In genomic region chr19:55113570-55114039, GRCh38 we compare ENCODE assay signal across 8 cellular contexts. TPM values are rescaled to one million over a fixed set of nuclear protein-coding genes. Genes with fewer than 3 reads are reported as not detected.
DNase-seq lines count a peak whose midpoint lies in the region; ATAC-seq, FAIRE-seq and TF ChIP-seq lines count a peak whose summit lies in the region.

No MANE protein-coding gene starts in this region.

- POLR2A ChIA-PET in activated CD4-positive, alpha-beta T cell treated with anti-CD3 and anti-CD28 coated beads for 36 hours (lab: Charles Lee), result no interaction called here

- H3K9me3 Mint-ChIP-seq in activated CD4-positive, alpha-beta T cell treated with anti-CD3 and anti-CD28 coated beads for 36 hours (ENCODE audit: low read depth), result no peaks in the 10 kb centered on the region
- no peaks in the 10 kb centered on the region for H3K9me3 Mint-ChIP-seq in activated CD8-positive, alpha-beta memory T cell treated with anti-CD3 and anti-CD28 coated beads, Interleukin-2, amount 10 ng/mL, durations not matched to agents 7 days and 5 days (ENCODE audit: low read depth)

- TF ChIP-seq CTCF in mammary epithelial cell (conservative IDR thresholded peaks at IDR 0.05 in 1 of 2, IDR thresholded peaks at IDR 0.05 in 1 of 2; ENCODE audit: extremely low read depth in 1 of 2, insufficient read depth in 1 of 2, low read depth in 1 of 2, low read length in 2 of 2), result no peak
- TF ChIP-seq CTCF in kidney (IDR thresholded peaks at IDR 0.05; ENCODE audit: borderline replicate concordance, extremely low read depth, insufficient read depth), result no peak

- H3K4me1 Mint-ChIP-seq in activated CD4-positive, alpha-beta T cell treated with anti-CD3 and anti-CD28 coated beads for 36 hours, result peaks cover 18% of the 10 kb centered on the region
- H3K4me1 Mint-ChIP-seq in activated CD8-positive, alpha-beta memory T cell treated with anti-CD3 and anti-CD28 coated beads, Interleukin-2, amount 10 ng/mL, durations not matched to agents 7 days and 5 days, result peaks cover 30% of the 10 kb centered on the region

- no peaks in the 10 kb centered on the region for H3K27me3 ChIP-seq in mammary epithelial cell (ENCODE audit: insufficient read depth, low read length)
- H3K27me3 ChIP-seq in subcutaneous abdominal adipose tissue (ENCODE audit: control insufficient read depth in 5 of 5, insufficient read depth in 4 of 5, low read length in 5 of 5), result no peaks in the 10 kb centered on the region
- H3K27me3 ChIP-seq in effector memory CD4-positive, alpha-beta T cell (replicated peaks; ENCODE audit: control insufficient read depth, insufficient read depth, low read length, poor library complexity, severe bottlenecking), result no peaks in the 10 kb centered on the region

- H3K36me3 Mint-ChIP-seq in activated CD4-positive, alpha-beta T cell treated with anti-CD3 and anti-CD28 coated beads for 36 hours (ENCODE audit: low read depth), result peaks cover 21% of the 10 kb centered on the region
- peaks cover 19% of the 10 kb centered on the region for H3K36me3 Mint-ChIP-seq in activated CD8-positive, alpha-beta memory T cell treated with anti-CD3 and anti-CD28 coated beads, Interleukin-2, amount 10 ng/mL, durations not matched to agents 7 days and 5 days

- H3K9ac ChIP-seq in mammary epithelial cell (ENCODE audit: insufficient read depth, low read length), result no peak overlapping the region
- peak overlapping the region in 1 of 2 donors; percentile 29 for H3K9ac ChIP-seq in kidney (ENCODE audit: low read length in 2 of 2)
- peak overlapping the region in 2 of 5 donors; percentile 64 to 71 for H3K9ac ChIP-seq in subcutaneous abdominal adipose tissue (ENCODE audit: low read length in 5 of 5)

- H3K4me3 ChIP-seq in mammary epithelial cell (replicated peaks in 1 of 3; ENCODE audit: insufficient read depth in 1 of 3, low read depth in 2 of 3, low read length in 3 of 3), result no peak overlapping the region
- no peak overlapping the region for H3K4me3 ChIP-seq in kidney (ENCODE audit: low read length in 2 of 2)
- H3K4me3 ChIP-seq in subcutaneous abdominal adipose tissue (ENCODE audit: low read depth in 1 of 5, low read length in 5 of 5), result peak overlapping the region in 3 of 5 donors; percentile 4 to 23 (median 11)
- H3K4me3 ChIP-seq in effector memory CD4-positive, alpha-beta T cell (ENCODE audit: insufficient read depth, low read depth, low read length, poor library complexity, severe bottlenecking), result no peak overlapping the region

- H3K4me3 Mint-ChIP-seq in activated CD4-positive, alpha-beta T cell treated with anti-CD3 and anti-CD28 coated beads for 36 hours, result no peak overlapping the region
- no peak overlapping the region for H3K4me3 Mint-ChIP-seq in activated CD8-positive, alpha-beta memory T cell treated with anti-CD3 and anti-CD28 coated beads, Interleukin-2, amount 10 ng/mL, durations not matched to agents 7 days and 5 days

- H3K79me2 ChIP-seq in mammary epithelial cell (ENCODE audit: insufficient read depth, low read length), result peaks cover 75% of the 10 kb centered on the region

- intact Hi-C loops in mammary epithelial cell (cut with micrococcal nuclease) (no loop called here), kidney (cut with DNase I) (no loop called here)
- intact Hi-C loops in activated CD4-positive, alpha-beta T cell treated with anti-CD3 and anti-CD28 coated beads for 36 hours (cut with DNase I, micrococcal nuclease), result loop anchor here in 1 of 2 experiments (10.0 kb wide), 1 partner anchor 1011 kb away; the partner anchor contains the start of gene ZNF787

- in situ Hi-C loops in mammary epithelial cell (cut with MboI; ENCODE audit: low sequenced_read_pairs in 2 of 2), result loop anchor here in 1 of 2 donors (25.0 kb wide), 1 partner anchor 549 kb away; the partner anchor contains the start of gene U2AF2

- BruUV-seq in mammary epithelial cell (replicated peaks; lab: Mats Ljungman, UMichigan), result no TSS peak

- H3K27ac ChIP-seq in mammary epithelial cell (ENCODE audit: insufficient read depth, low read depth, low read length) (no peak overlapping the region), kidney (ENCODE audit: low read depth in 2 of 2, low read length in 2 of 2) (peak overlapping the region; percentile 63 to 83), subcutaneous abdominal adipose tissue (ENCODE audit: low read depth, low read length) (peak overlapping the region; percentile 46)
- H3K27ac ChIP-seq in effector memory CD4-positive, alpha-beta T cell (ENCODE audit: insufficient read depth, low read length, poor library complexity, severe bottlenecking), result no peak overlapping the region

- DNase-seq in HT1080 (ENCODE audit: low read depth) (peak; percentile 39), mammary epithelial cell (peak; percentile 16), kidney (peak; percentile 96), T-helper 9 cell (no peak)
- no peak for DNase-seq in effector memory CD4-positive, alpha-beta T cell
- no peak for DNase-seq in activated CD4-positive, alpha-beta T cell treated with anti-CD3 and anti-CD28 coated beads for 36 hours
- no peak for DNase-seq in activated CD8-positive, alpha-beta memory T cell treated with anti-CD3 and anti-CD28 coated beads, Interleukin-2, amount 10 ng/mL, durations not matched to agents 7 days and 5 days

- peaks cover 16% of the 10 kb centered on the region for H3K4me1 ChIP-seq in mammary epithelial cell (ENCODE audit: insufficient read depth, low read length)
- H3K4me1 ChIP-seq in kidney (ENCODE audit: control insufficient read depth in 1 of 2, insufficient read depth in 1 of 2, low read depth in 1 of 2, low read length in 2 of 2), result peaks cover 0 to 26% of the 10 kb centered on the region in 2 donors
- H3K4me1 ChIP-seq in subcutaneous abdominal adipose tissue (ENCODE audit: control insufficient read depth in 5 of 5, insufficient read depth in 5 of 5, low read length in 5 of 5), result peaks cover 10 to 61% (median 53%) of the 10 kb centered on the region in 5 donors
- peaks cover 20% of the 10 kb centered on the region for H3K4me1 ChIP-seq in effector memory CD4-positive, alpha-beta T cell (ENCODE audit: control insufficient read depth, insufficient read depth, low read length, poor library complexity, severe bottlenecking)

- no peaks in the 10 kb centered on the region for H3K27me3 Mint-ChIP-seq in activated CD4-positive, alpha-beta T cell treated with anti-CD3 and anti-CD28 coated beads for 36 hours
- H3K27me3 Mint-ChIP-seq in activated CD8-positive, alpha-beta memory T cell treated with anti-CD3 and anti-CD28 coated beads, Interleukin-2, amount 10 ng/mL, durations not matched to agents 7 days and 5 days, result no peaks in the 10 kb centered on the region

- FAIRE-seq in kidney (lab: Jason Lieb, UNC), result no peak

- H4K20me1 ChIP-seq in mammary epithelial cell (ENCODE audit: insufficient read depth, low read length), result no peaks in the 10 kb centered on the region

- dilution Hi-C loops in mammary epithelial cell (cut with HindIII; ENCODE audit: low sequenced_read_pairs), result loop anchor here (5.0 to 10.0 kb wide), 5 partner anchors 79 to 361 kb away; partner anchors contain the start of genes COX6B2 and ZNF628

- H3K27ac Mint-ChIP-seq in activated CD4-positive, alpha-beta T cell treated with anti-CD3 and anti-CD28 coated beads for 36 hours, result no peak overlapping the region
- no peak overlapping the region for H3K27ac Mint-ChIP-seq in activated CD8-positive, alpha-beta memory T cell treated with anti-CD3 and anti-CD28 coated beads, Interleukin-2, amount 10 ng/mL, durations not matched to agents 7 days and 5 days

- CTCF ChIA-PET in mammary epithelial cell (lab: Charles Lee; ENCODE audit: low non-redundant PET), result no interaction called here
- CTCF ChIA-PET in activated CD4-positive, alpha-beta T cell treated with anti-CD3 and anti-CD28 coated beads for 36 hours (lab: Charles Lee), result no interaction called here
- CTCF ChIA-PET in activated CD8-positive, alpha-beta memory T cell treated with anti-CD3 and anti-CD28 coated beads, Interleukin-2, amount 10 ng/mL, durations not matched to agents 7 days and 5 days (lab: Charles Lee), result no interaction called here

- H3K4me2 ChIP-seq in mammary epithelial cell (ENCODE audit: insufficient read depth, low read depth, low read length), result no peak overlapping the region

- WGBS in mammary epithelial cell (ENCODE audit: low coverage, missing lambda C conversion rate), result 100% methylated on average over 1 of the region's 12 CpGs

- H3K9me3 ChIP-seq in mammary epithelial cell (replicated peaks; ENCODE audit: insufficient read depth, low read length) (no peaks in the 10 kb centered on the region), kidney (ENCODE audit: control insufficient read depth in 1 of 2, low read length in 2 of 2) (no peaks in the 10 kb centered on the region), subcutaneous abdominal adipose tissue (ENCODE audit: control insufficient read depth in 5 of 5, low read length in 5 of 5) (no peaks in the 10 kb centered on the region)
- no peaks in the 10 kb centered on the region for H3K9me3 ChIP-seq in effector memory CD4-positive, alpha-beta T cell (ENCODE audit: control insufficient read depth, low read length)

- no peak overlapping the region for H2AFZ ChIP-seq in mammary epithelial cell (ENCODE audit: low read depth, low read length)

- H3K36me3 ChIP-seq in mammary epithelial cell (ENCODE audit: insufficient read depth, low read length), result peaks cover 2% of the 10 kb centered on the region
- peaks cover 4 to 6% of the 10 kb centered on the region in 2 donors for H3K36me3 ChIP-seq in kidney (ENCODE audit: control insufficient read depth in 1 of 2, insufficient read depth in 2 of 2, low read length in 2 of 2)
- H3K36me3 ChIP-seq in subcutaneous abdominal adipose tissue (ENCODE audit: control insufficient read depth in 5 of 5, insufficient read depth in 5 of 5, low read length in 5 of 5), result peaks cover 0 to 29% (median 26%) of the 10 kb centered on the region in 5 donors
- H3K36me3 ChIP-seq in effector memory CD4-positive, alpha-beta T cell (ENCODE audit: control insufficient read depth, insufficient read depth, low read length), result peaks cover 29% of the 10 kb centered on the region

- no peak for ATAC-seq in activated CD4-positive, alpha-beta T cell treated with anti-CD3 and anti-CD28 coated beads for 36 hours
- ATAC-seq in activated CD8-positive, alpha-beta memory T cell treated with anti-CD3 and anti-CD28 coated beads, Interleukin-2, amount 10 ng/mL, durations not matched to agents 7 days and 5 days, result no peak

RNA-seq across cellular contexts. Expression of gene PPP1R12C, which starts 3.8 kb away (rescaled TPM):
- total RNA-seq in HT1080 (2014; rRNA removed; shearing (Covaris generic)), result 51.1 and 57.6 TPM in 2 replicates
- polyA plus RNA-seq in HT1080 (2015; cell fraction: cytosol; rRNA removed), result 29.1 and 34.0 TPM in 2 replicates
- polyA plus RNA-seq in HT1080 (2015; cell fraction: nucleus; rRNA removed), result 149 and 151 TPM in 2 replicates
- total RNA-seq in mammary epithelial cell (10 to 100 TPM; 29.8 to 74.8 TPM), kidney (146 TPM)
- polyA plus RNA-seq in mammary epithelial cell (27.5 TPM), kidney (ENCODE audit: insufficient read depth, low read depth, low replicate concordance) (89.0 TPM)
- polyA minus RNA-seq in mammary epithelial cell, result 6.7 TPM
- 10 to 100 TPM; 66.1 to 69.8 TPM for total RNA-seq in activated CD4-positive, alpha-beta T cell treated with anti-CD3 and anti-CD28 coated beads for 36 hours
- 100 to 1,000 TPM; 134 to 144 TPM for total RNA-seq in activated CD8-positive, alpha-beta memory T cell treated with anti-CD3 and anti-CD28 coated beads, Interleukin-2, amount 10 ng/mL, durations not matched to agents 7 days and 5 days

RNA-seq across cellular contexts. Expression of gene TNNT1, which starts 35.4 kb away (rescaled TPM):
- total RNA-seq in HT1080 (2014; rRNA removed; shearing (Covaris generic)), result 28.7 and 33.4 TPM in 2 replicates
- 26.8 and 30.7 TPM in 2 replicates for polyA plus RNA-seq in HT1080 (2015; cell fraction: cytosol; rRNA removed)
- 5.2 and 10.6 TPM in 2 replicates for polyA plus RNA-seq in HT1080 (2015; cell fraction: nucleus; rRNA removed)
- 10 to 100 TPM; 16.5 to 85.2 TPM for total RNA-seq in mammary epithelial cell
- polyA plus RNA-seq in mammary epithelial cell, result 21.5 TPM
- 24.5 TPM for polyA minus RNA-seq in mammary epithelial cell
- total RNA-seq in kidney, result not detected
- not detected for polyA plus RNA-seq in kidney (ENCODE audit: insufficient read depth, low read depth, low replicate concordance)
- under 1 TPM; 0.47 to 0.50 TPM for total RNA-seq in activated CD4-positive, alpha-beta T cell treated with anti-CD3 and anti-CD28 coated beads for 36 hours
- total RNA-seq in activated CD8-positive, alpha-beta memory T cell treated with anti-CD3 and anti-CD28 coated beads, Interleukin-2, amount 10 ng/mL, durations not matched to agents 7 days and 5 days, result 1 to 10 TPM in 1 of 2 experiments, under 1 TPM in 1; 0.41 to 1.0 TPM

RNA-seq across cellular contexts. Expression of gene EPS8L1, which starts 37.9 kb away (rescaled TPM):
- total RNA-seq in HT1080 (2014; rRNA removed; shearing (Covaris generic)), result 7.3 and 7.8 TPM in 2 replicates
- 2.4 and 2.7 TPM in 2 replicates for polyA plus RNA-seq in HT1080 (2015; cell fraction: cytosol; rRNA removed)
- 6.8 and 8.7 TPM in 2 replicates for polyA plus RNA-seq in HT1080 (2015; cell fraction: nucleus; rRNA removed)
- total RNA-seq in mammary epithelial cell, result 10 to 100 TPM; 63.7 to 68.3 TPM
- 29.8 TPM for polyA plus RNA-seq in mammary epithelial cell
- polyA minus RNA-seq in mammary epithelial cell, result 23.0 TPM
- total RNA-seq in kidney, result 95.0 TPM
- 45.4 TPM for polyA plus RNA-seq in kidney (ENCODE audit: insufficient read depth, low read depth, low replicate concordance)
- 1 to 10 TPM; 2.2 to 2.3 TPM for total RNA-seq in activated CD4-positive, alpha-beta T cell treated with anti-CD3 and anti-CD28 coated beads for 36 hours
- 1 to 10 TPM; 4.5 to 9.8 TPM for total RNA-seq in activated CD8-positive, alpha-beta memory T cell treated with anti-CD3 and anti-CD28 coated beads, Interleukin-2, amount 10 ng/mL, durations not matched to agents 7 days and 5 days

RNA-seq across cellular contexts. Expression of gene TNNI3, which starts 43.9 kb away (rescaled TPM):
- total RNA-seq in HT1080 (2014; rRNA removed; shearing (Covaris generic)), result not detected in 2 replicates
- polyA plus RNA-seq in HT1080 (2015; cell fraction: cytosol; rRNA removed), result not detected in 2 replicates
- polyA plus RNA-seq in HT1080 (2015; cell fraction: nucleus; rRNA removed), result 0.39 TPM in 1 of 2 replicates, not detected in the other
- total RNA-seq in mammary epithelial cell, result 1 to 10 TPM in 1 of 2 donors, not detected in 1; 1.3 TPM
- polyA plus RNA-seq in mammary epithelial cell, result 0.22 TPM
- polyA minus RNA-seq in mammary epithelial cell, result not detected
- 0.41 TPM for total RNA-seq in kidney
- 1.7 TPM for polyA plus RNA-seq in kidney (ENCODE audit: insufficient read depth, low read depth, low replicate concordance)
- total RNA-seq in activated CD4-positive, alpha-beta T cell treated with anti-CD3 and anti-CD28 coated beads for 36 hours, result under 1 TPM in 1 of 2 experiments, not detected in 1; 0.32 TPM
- not detected for total RNA-seq in activated CD8-positive, alpha-beta memory T cell treated with anti-CD3 and anti-CD28 coated beads, Interleukin-2, amount 10 ng/mL, durations not matched to agents 7 days and 5 days

RNA-seq across cellular contexts. Expression of gene RDH13, which starts 50.7 kb away (rescaled TPM):
- 15.6 and 18.6 TPM in 2 replicates for total RNA-seq in HT1080 (2014; rRNA removed; shearing (Covaris generic))
- 6.1 and 8.4 TPM in 2 replicates for polyA plus RNA-seq in HT1080 (2015; cell fraction: cytosol; rRNA removed)
- polyA plus RNA-seq in HT1080 (2015; cell fraction: nucleus; rRNA removed), result 10.7 and 13.7 TPM in 2 replicates
- total RNA-seq in mammary epithelial cell (10 to 100 TPM; 18.0 to 19.8 TPM), kidney (38.7 TPM)
- polyA plus RNA-seq in mammary epithelial cell (17.0 TPM), kidney (ENCODE audit: insufficient read depth, low read depth, low replicate concordance) (24.9 TPM)
- polyA minus RNA-seq in mammary epithelial cell, result 20.5 TPM
- total RNA-seq in activated CD4-positive, alpha-beta T cell treated with anti-CD3 and anti-CD28 coated beads for 36 hours, result 10 to 100 TPM; 11.9 to 12.8 TPM
- 10 to 100 TPM; 18.9 to 23.9 TPM for total RNA-seq in activated CD8-positive, alpha-beta memory T cell treated with anti-CD3 and anti-CD28 coated beads, Interleukin-2, amount 10 ng/mL, durations not matched to agents 7 days and 5 days

Comparison
In these comparisons a context has a peak if more than half of its experiments do, and no peak if none do; other contexts are left out.
1. DNase-seq: peak in HT1080 (single experiment), mammary epithelial cell (single experiment) and kidney (single experiment); none in T-helper 9 cell (single experiment), effector memory CD4-positive, alpha-beta T cell (0 of 3), activated CD4-positive, alpha-beta T cell treated with anti-CD3 and anti-CD28 coated beads for 36 hours (single experiment) and activated CD8-positive, alpha-beta memory T cell treated with anti-CD3 and anti-CD28 coated beads, Interleukin-2, amount 10 ng/mL, durations not matched to agents 7 days and 5 days (single experiment).
2. H3K27ac ChIP-seq: peak in kidney (2 of 2) and subcutaneous abdominal adipose tissue (single experiment); none in mammary epithelial cell (single experiment) and effector memory CD4-positive, alpha-beta T cell (single experiment).
3. H3K4me3 ChIP-seq: peak in subcutaneous abdominal adipose tissue (3 of 5); none in mammary epithelial cell (0 of 3), kidney (0 of 2) and effector memory CD4-positive, alpha-beta T cell (single experiment).
4. RNA of gene TNNT1, which starts 35.4 kb away (total RNA-seq): 16.5 to 85.2 TPM in mammary epithelial cell and 28.7 to 33.4 TPM in HT1080; 0.41 to 1.0 TPM in activated CD8-positive, alpha-beta memory T cell treated with anti-CD3 and anti-CD28 coated beads, Interleukin-2, amount 10 ng/mL, durations not matched to agents 7 days and 5 days, not detected in kidney (single experiment) and 0.47 to 0.50 TPM in activated CD4-positive, alpha-beta T cell treated with anti-CD3 and anti-CD28 coated beads for 36 hours; every median in the first group is over 4 times any median in the second.